1 cellular context compared by ENCODE assay signal in the genomic region with DNA sequence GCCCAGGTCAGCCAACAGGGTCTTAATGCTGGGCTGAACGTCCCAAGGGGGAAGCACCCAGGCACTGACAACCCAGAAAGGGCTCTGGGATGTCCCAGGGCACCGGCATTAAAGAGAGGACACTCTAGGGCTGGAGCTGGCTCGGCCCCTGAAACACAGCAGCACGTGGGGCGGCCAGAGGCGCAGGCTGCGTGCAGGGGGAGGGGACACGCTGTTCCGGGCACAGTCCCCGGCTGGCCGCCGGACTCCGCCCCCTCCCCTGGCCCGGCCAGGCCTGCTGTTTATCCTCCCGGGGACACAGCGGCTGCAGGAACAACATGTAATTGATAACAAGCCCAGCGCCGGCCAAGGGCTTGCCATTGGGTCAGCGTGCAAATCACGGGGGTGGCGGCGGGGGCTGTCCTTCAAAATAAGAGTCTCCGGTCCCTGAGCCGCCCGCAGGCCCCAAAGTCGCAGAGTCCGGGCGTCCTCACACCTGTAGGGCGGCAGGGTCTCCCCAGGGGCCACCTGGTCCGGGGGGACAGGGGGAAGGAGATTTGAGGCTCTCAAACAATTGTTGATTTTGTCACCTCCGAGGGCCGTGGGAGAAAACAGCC.
TF ChIP-seq lines count a peak whose summit lies in the region.

No MANE protein-coding gene starts in this region.

TF ChIP-seq in HepG2, 621 proteins besides CTCF, POLR2A, EP300 and RAD21 (continued from another document and continues in another):
- TF ChIP-seq ISX (CRISPR knock-in tag; conservative IDR thresholded peaks at IDR 0.05) (0 out of 2 replicates have a peak, but pooled peaks have one; percentile 44), ELF3 (CRISPR knock-in tag; IDR thresholded peaks at IDR 0.05) (no peak; the same call in 1 of the 2 replicates), HOXA9 (CRISPR knock-in tag; IDR thresholded peaks at IDR 0.05; ENCODE audit: borderline replicate concordance) (no peak), YY1 (IDR thresholded peaks at IDR 0.05; ENCODE audit: insufficient read depth, insufficient replicate concordance, low read depth, low read length) (no peak), ZKSCAN1 (IDR thresholded peaks at IDR 0.05; ENCODE audit: low read length) (no peak), LCORL (IDR thresholded peaks at IDR 0.05) (no peak), LCORL (CRISPR knock-in tag; IDR thresholded peaks at IDR 0.05) (peak; percentile 88), ZNF24 (IDR thresholded peaks at IDR 0.05) (no peak), ZNF138 (CRISPR knock-in tag; IDR thresholded peaks at IDR 0.05; ENCODE audit: low read depth) (no peak), ZFP90 (CRISPR knock-in tag; IDR thresholded peaks at IDR 0.05; ENCODE audit: borderline replicate concordance) (peak; percentile 89; the same call in 1 of the 2 replicates), NFKBIZ (CRISPR knock-in tag; IDR thresholded peaks at IDR 0.05) (no peak), KDM1A (CRISPR knock-in tag; IDR thresholded peaks at IDR 0.05) (no peak), ISL2 (CRISPR knock-in tag; IDR thresholded peaks at IDR 0.05) (peak; percentile 66; the same call in 1 of the 2 replicates), STAG1 (CRISPR knock-in tag; IDR thresholded peaks at IDR 0.05) (no peak), AHR (CRISPR knock-in tag; IDR thresholded peaks at IDR 0.05) (no peak), ZNF547 (CRISPR knock-in tag; IDR thresholded peaks at IDR 0.05) (peak; percentile 58; the same call in 1 of the 2 replicates), HNRNPUL1 (IDR thresholded peaks at IDR 0.05; ENCODE audit: low read depth, low read length) (no peak), ZNF768 (CRISPR knock-in tag; IDR thresholded peaks at IDR 0.05) (peak; percentile 90), GABPA (IDR thresholded peaks at IDR 0.05; ENCODE audit: low read depth, low read length) (no peak), GABPA (CRISPR knock-in tag; IDR thresholded peaks at IDR 0.05; ENCODE audit: low read depth) (no peak), DNMT3B (CRISPR knock-in tag; conservative IDR thresholded peaks at IDR 0.05) (no peak; the same call in 1 of the 2 replicates), KAT8 (CRISPR knock-in tag; IDR thresholded peaks at IDR 0.05) (peak; percentile 81), ATM (IDR thresholded peaks at IDR 0.05; ENCODE audit: borderline replicate concordance) (no peak), CCAR2 (optimal IDR thresholded peaks at IDR 0.05; ENCODE audit: low read depth, low read length) (no peak), MEIS2 (CRISPR knock-in tag; IDR thresholded peaks at IDR 0.05) (peak; percentile 29; the same call in 1 of the 2 replicates), ZMYM4 (CRISPR knock-in tag; IDR thresholded peaks at IDR 0.05) (peak; percentile 61; the same call in 1 of the 2 replicates), FOXK2 (IDR thresholded peaks at IDR 0.05) (peak; percentile 88), ZNF816 (CRISPR knock-in tag; IDR thresholded peaks at IDR 0.05; ENCODE audit: borderline replicate concordance) (peak; percentile 60; the same call in 1 of the 2 replicates), FOSL1 (CRISPR knock-in tag; IDR thresholded peaks at IDR 0.05; ENCODE audit: borderline replicate concordance) (no peak), PHB2 (IDR thresholded peaks at IDR 0.05; ENCODE audit: partially characterized antibody) (no peak), ZNF589 (CRISPR knock-in tag; conservative IDR thresholded peaks at IDR 0.05) (no peak), HES4 (CRISPR knock-in tag; IDR thresholded peaks at IDR 0.05; ENCODE audit: borderline replicate concordance) (no peak; the same call in 1 of the 2 replicates), GTF2F1 (IDR thresholded peaks at IDR 0.05; ENCODE audit: low read length) (no peak), MAF1 (CRISPR knock-in tag; IDR thresholded peaks at IDR 0.05; ENCODE audit: borderline replicate concordance) (no peak), ZNF766 (CRISPR knock-in tag; IDR thresholded peaks at IDR 0.05; ENCODE audit: borderline replicate concordance) (peak; percentile 82; the same call in 1 of the 2 replicates), EHMT2 (IDR thresholded peaks at IDR 0.05; ENCODE audit: borderline replicate concordance, low read depth, low read length) (no peak), NFE2L1 (CRISPR knock-in tag; IDR thresholded peaks at IDR 0.05; ENCODE audit: borderline replicate concordance) (no peak), ZSCAN29 (CRISPR knock-in tag; conservative IDR thresholded peaks at IDR 0.05) (peak; percentile 63; the same call in 1 of the 2 replicates), ELF4 (CRISPR knock-in tag; IDR thresholded peaks at IDR 0.05; ENCODE audit: borderline replicate concordance) (no peak), TEAD3 (CRISPR knock-in tag; optimal IDR thresholded peaks at IDR 0.05; ENCODE audit: borderline replicate concordance) (peak; percentile 43)
- TF ChIP-seq, protein P1, sequence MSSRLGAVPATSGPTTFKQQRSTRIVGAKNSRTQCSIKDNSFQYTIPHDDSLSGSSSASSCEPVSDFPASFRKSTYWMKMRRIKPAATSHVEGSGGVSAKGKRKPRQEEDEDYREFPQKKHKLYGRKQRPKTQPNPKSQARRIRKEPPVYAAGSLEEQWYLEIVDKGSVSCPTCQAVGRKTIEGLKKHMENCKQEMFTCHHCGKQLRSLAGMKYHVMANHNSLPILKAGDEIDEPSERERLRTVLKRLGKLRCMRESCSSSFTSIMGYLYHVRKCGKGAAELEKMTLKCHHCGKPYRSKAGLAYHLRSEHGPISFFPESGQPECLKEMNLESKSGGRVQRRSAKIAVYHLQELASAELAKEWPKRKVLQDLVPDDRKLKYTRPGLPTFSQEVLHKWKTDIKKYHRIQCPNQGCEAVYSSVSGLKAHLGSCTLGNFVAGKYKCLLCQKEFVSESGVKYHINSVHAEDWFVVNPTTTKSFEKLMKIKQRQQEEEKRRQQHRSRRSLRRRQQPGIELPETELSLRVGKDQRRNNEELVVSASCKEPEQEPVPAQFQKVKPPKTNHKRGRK (CRISPR knock-in tag; IDR thresholded peaks at IDR 0.05), result no peak
- TF ChIP-seq, protein P2, sequence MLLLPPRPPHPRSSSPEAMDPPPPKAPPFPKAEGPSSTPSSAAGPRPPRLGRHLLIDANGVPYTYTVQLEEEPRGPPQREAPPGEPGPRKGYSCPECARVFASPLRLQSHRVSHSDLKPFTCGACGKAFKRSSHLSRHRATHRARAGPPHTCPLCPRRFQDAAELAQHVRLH (CRISPR knock-in tag; IDR thresholded peaks at IDR 0.05; ENCODE audit: borderline replicate concordance, low read depth), result peak; percentile 73
- TF ChIP-seq, protein P3, sequence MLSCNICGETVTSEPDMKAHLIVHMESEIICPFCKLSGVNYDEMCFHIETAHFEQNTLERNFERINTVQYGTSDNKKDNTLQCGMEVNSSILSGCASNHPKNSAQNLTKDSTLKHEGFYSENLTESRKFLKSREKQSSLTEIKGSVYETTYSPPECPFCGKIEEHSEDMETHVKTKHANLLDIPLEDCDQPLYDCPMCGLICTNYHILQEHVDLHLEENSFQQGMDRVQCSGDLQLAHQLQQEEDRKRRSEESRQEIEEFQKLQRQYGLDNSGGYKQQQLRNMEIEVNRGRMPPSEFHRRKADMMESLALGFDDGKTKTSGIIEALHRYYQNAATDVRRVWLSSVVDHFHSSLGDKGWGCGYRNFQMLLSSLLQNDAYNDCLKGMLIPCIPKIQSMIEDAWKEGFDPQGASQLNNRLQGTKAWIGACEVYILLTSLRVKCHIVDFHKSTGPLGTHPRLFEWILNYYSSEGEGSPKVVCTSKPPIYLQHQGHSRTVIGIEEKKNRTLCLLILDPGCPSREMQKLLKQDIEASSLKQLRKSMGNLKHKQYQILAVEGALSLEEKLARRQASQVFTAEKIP (CRISPR knock-in tag; IDR thresholded peaks at IDR 0.05; ENCODE audit: borderline replicate concordance), result no peak
- TF ChIP-seq, protein P4, sequence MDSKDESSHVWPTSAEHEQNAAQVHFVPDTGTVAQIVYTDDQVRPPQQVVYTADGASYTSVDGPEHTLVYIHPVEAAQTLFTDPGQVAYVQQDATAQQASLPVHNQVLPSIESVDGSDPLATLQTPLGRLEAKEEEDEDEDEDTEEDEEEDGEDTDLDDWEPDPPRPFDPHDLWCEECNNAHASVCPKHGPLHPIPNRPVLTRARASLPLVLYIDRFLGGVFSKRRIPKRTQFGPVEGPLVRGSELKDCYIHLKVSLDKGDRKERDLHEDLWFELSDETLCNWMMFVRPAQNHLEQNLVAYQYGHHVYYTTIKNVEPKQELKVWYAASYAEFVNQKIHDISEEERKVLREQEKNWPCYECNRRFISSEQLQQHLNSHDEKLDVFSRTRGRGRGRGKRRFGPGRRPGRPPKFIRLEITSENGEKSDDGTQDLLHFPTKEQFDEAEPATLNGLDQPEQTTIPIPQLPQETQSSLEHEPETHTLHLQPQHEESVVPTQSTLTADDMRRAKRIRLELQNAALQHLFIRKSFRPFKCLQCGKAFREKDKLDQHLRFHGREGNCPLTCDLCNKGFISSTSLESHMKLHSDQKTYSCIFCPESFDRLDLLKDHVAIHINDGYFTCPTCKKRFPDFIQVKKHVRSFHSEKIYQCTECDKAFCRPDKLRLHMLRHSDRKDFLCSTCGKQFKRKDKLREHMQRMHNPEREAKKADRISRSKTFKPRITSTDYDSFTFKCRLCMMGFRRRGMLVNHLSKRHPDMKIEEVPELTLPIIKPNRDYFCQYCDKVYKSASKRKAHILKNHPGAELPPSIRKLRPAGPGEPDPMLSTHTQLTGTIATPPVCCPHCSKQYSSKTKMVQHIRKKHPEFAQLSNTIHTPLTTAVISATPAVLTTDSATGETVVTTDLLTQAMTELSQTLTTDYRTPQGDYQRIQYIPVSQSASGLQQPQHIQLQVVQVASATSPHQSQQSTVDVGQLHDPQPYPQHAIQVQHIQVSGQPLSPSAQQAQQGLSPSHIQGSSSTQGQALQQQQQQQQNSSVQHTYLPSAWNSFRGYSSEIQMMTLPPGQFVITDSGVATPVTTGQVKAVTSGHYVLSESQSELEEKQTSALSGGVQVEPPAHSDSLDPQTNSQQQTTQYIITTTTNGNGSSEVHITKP (CRISPR knock-in tag; IDR thresholded peaks at IDR 0.05; ENCODE audit: low read depth), result peak; percentile 44
- TF ChIP-seq, protein P5, sequence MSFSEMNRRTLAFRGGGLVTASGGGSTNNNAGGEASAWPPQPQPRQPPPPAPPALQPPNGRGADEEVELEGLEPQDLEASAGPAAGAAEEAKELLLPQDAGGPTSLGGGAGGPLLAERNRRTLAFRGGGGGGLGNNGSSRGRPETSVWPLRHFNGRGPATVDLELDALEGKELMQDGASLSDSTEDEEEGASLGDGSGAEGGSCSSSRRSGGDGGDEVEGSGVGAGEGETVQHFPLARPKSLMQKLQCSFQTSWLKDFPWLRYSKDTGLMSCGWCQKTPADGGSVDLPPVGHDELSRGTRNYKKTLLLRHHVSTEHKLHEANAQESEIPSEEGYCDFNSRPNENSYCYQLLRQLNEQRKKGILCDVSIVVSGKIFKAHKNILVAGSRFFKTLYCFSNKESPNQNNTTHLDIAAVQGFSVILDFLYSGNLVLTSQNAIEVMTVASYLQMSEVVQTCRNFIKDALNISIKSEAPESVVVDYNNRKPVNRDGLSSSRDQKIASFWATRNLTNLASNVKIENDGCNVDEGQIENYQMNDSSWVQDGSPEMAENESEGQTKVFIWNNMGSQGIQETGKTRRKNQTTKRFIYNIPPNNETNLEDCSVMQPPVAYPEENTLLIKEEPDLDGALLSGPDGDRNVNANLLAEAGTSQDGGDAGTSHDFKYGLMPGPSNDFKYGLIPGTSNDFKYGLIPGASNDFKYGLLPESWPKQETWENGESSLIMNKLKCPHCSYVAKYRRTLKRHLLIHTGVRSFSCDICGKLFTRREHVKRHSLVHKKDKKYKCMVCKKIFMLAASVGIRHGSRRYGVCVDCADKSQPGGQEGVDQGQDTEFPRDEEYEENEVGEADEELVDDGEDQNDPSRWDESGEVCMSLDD (CRISPR knock-in tag; IDR thresholded peaks at IDR 0.05; ENCODE audit: borderline replicate concordance), result 0 out of 2 replicates have a peak, but pooled peaks have one; percentile 32
- TF ChIP-seq, protein P6, sequence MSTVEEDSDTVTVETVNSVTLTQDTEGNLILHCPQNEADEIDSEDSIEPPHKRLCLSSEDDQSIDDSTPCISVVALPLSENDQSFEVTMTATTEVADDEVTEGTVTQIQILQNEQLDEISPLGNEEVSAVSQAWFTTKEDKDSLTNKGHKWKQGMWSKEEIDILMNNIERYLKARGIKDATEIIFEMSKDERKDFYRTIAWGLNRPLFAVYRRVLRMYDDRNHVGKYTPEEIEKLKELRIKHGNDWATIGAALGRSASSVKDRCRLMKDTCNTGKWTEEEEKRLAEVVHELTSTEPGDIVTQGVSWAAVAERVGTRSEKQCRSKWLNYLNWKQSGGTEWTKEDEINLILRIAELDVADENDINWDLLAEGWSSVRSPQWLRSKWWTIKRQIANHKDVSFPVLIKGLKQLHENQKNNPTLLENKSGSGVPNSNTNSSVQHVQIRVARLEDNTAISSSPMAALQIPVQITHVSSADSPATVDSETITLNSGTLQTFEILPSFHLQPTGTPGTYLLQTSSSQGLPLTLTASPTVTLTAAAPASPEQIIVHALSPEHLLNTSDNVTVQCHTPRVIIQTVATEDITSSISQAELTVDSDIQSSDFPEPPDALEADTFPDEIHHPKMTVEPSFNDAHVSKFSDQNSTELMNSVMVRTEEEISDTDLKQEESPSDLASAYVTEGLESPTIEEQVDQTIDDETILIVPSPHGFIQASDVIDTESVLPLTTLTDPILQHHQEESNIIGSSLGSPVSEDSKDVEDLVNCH (CRISPR knock-in tag; IDR thresholded peaks at IDR 0.05), result no peak
- TF ChIP-seq, protein P7, sequence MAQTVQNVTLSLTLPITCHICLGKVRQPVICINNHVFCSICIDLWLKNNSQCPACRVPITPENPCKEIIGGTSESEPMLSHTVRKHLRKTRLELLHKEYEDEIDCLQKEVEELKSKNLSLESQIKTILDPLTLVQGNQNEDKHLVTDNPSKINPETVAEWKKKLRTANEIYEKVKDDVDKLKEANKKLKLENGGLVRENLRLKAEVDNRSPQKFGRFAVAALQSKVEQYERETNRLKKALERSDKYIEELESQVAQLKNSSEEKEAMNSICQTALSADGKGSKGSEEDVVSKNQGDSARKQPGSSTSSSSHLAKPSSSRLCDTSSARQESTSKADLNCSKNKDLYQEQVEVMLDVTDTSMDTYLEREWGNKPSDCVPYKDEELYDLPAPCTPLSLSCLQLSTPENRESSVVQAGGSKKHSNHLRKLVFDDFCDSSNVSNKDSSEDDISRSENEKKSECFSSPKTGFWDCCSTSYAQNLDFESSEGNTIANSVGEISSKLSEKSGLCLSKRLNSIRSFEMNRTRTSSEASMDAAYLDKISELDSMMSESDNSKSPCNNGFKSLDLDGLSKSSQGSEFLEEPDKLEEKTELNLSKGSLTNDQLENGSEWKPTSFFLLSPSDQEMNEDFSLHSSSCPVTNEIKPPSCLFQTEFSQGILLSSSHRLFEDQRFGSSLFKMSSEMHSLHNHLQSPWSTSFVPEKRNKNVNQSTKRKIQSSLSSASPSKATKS (CRISPR knock-in tag; IDR thresholded peaks at IDR 0.05), result peak; percentile 92; the same call in 1 of the 2 replicates
- TF ChIP-seq, protein P8, sequence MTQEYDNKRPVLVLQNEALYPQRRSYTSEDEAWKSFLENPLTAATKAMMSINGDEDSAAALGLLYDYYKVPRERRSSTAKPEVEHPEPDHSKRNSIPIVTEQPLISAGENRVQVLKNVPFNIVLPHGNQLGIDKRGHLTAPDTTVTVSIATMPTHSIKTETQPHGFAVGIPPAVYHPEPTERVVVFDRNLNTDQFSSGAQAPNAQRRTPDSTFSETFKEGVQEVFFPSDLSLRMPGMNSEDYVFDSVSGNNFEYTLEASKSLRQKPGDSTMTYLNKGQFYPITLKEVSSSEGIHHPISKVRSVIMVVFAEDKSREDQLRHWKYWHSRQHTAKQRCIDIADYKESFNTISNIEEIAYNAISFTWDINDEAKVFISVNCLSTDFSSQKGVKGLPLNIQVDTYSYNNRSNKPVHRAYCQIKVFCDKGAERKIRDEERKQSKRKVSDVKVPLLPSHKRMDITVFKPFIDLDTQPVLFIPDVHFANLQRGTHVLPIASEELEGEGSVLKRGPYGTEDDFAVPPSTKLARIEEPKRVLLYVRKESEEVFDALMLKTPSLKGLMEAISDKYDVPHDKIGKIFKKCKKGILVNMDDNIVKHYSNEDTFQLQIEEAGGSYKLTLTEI (CRISPR knock-in tag; conservative IDR thresholded peaks at IDR 0.05), result no peak
